ENCODE assay signal across 8 cellular contexts in genomic region chr22:32265882-32266767, GRCh38. TPM values are rescaled to one million over a fixed set of nuclear protein-coding genes. Genes with fewer than 3 reads are reported as not detected.
DNase-seq lines count a peak whose midpoint lies in the region; ATAC-seq and TF ChIP-seq lines count a peak whose summit lies in the region.

No MANE protein-coding gene starts in this region.

- H3K36me3 Mint-ChIP-seq in activated B cell treated with CpG ODN at 0.5 μM for 24 hours (ENCODE audit: low read depth): no peaks in the 10 kb centered on the region

- no peak for TF ChIP-seq CTCF in activated B cell treated with CpG ODN at 0.5 μM for 24 hours (IDR thresholded peaks at IDR 0.05)
- peak; percentile 87 for TF ChIP-seq CTCF in cardiac fibroblast (IDR thresholded peaks at IDR 0.05; ENCODE audit: low read depth, low read length)

- H3K4me3 Mint-ChIP-seq in activated B cell treated with CpG ODN at 0.5 μM for 24 hours: no peak overlapping the region

- no peak overlapping the region for H3K27ac Mint-ChIP-seq in activated B cell treated with CpG ODN at 0.5 μM for 24 hours

- CTCF ChIA-PET in activated B cell treated with CpG ODN at 0.5 μM for 24 hours (lab: Charles Lee): interaction anchor here (0.7 to 2.8 kb wide), 13 partner anchors 10 to 685 kb away, joined by 3 to 16 read pairs (median 4); no protein-coding TSS in a partner anchor

- intact Hi-C loops in Right ventricle myocardium superior (cut with DNase I): loop anchor here (5.0 to 10.0 kb wide), 2 partner anchors 161 to 289 kb away; no protein-coding TSS in a partner anchor
- intact Hi-C loops in Right ventricle myocardium inferior (cut with DNase I): loop anchor here (2.0 to 10.0 kb wide), 3 partner anchors 64 to 295 kb away; no protein-coding TSS in a partner anchor
- intact Hi-C loops in activated B cell treated with CpG ODN at 0.5 μM for 24 hours (cut with micrococcal nuclease): loop anchor here (1.0 to 10.0 kb wide), 4 partner anchors 163 to 601 kb away; partner anchors contain the start of gene PISD
- intact Hi-C loops in left colon (cut with DNase I, micrococcal nuclease): loop anchor here in 1 of 2 donors (5.0 kb wide), 1 partner anchor 289 kb away; no protein-coding TSS in a partner anchor

- peak; percentile 69 for DNase-seq in Right ventricle myocardium superior
- no peak for DNase-seq in Right ventricle myocardium inferior (ENCODE audit: missing footprints)
- DNase-seq in NCI-H2107 treated with DMSO at 0.1 percent for 48 hours (lab: John Stamatoyannopoulos, UW; ENCODE audit: unreplicated experiment): peak; percentile 38
- DNase-seq in activated B cell treated with CpG ODN at 0.5 μM for 24 hours: no peak
- DNase-seq in cardiac fibroblast (ENCODE audit: low read depth in 2 of 2): peak; percentile 78 to 81
- peak; percentile 47 to 72 for DNase-seq in left colon
- peak; percentile 67 to 71 for DNase-seq in stimulated activated CD4-positive, alpha-beta T cell treated with anti-CD3 and anti-CD28 coated beads, Interleukin-2, amount 100 ng/mL, for 48 hours

- H3K9me3 Mint-ChIP-seq in activated B cell treated with CpG ODN at 0.5 μM for 24 hours: no peaks in the 10 kb centered on the region

- ATAC-seq in Right ventricle myocardium superior (ENCODE audit: poor library complexity): peak; percentile 71
- no peak for ATAC-seq in Right ventricle myocardium inferior
- peak; percentile 42 for ATAC-seq in activated B cell treated with CpG ODN at 0.5 μM for 24 hours (ENCODE audit: low read depth)
- peak; percentile 85 for ATAC-seq in left colon
- no peak for ATAC-seq in GM21367 (IDR thresholded peaks at IDR 0.05; ENCODE audit: unreplicated experiment)

- POLR2A ChIA-PET in activated B cell treated with CpG ODN at 0.5 μM for 24 hours (lab: Charles Lee): no interaction called here

- H3K4me1 Mint-ChIP-seq in activated B cell treated with CpG ODN at 0.5 μM for 24 hours: no peaks in the 10 kb centered on the region

- H3K4me3 ChIP-seq in cardiac fibroblast (replicated peaks in 1 of 2; ENCODE audit: low read depth in 2 of 2, low read length in 2 of 2): no peak overlapping the region

- peaks cover 4% of the 10 kb centered on the region for H3K27me3 Mint-ChIP-seq in activated B cell treated with CpG ODN at 0.5 μM for 24 hours

RNA-seq across cellular contexts. Expression of gene SLC5A4, which starts 11.0 kb away (rescaled TPM):
- total RNA-seq in Right ventricle myocardium superior: not detected
- total RNA-seq in Right ventricle myocardium inferior: not detected
- total RNA-seq in activated B cell treated with CpG ODN at 0.5 μM for 24 hours: not detected in 2 replicates
- under 1 TPM in 1 of 2 donors, not detected in 1; 0.42 TPM for total RNA-seq in left colon

Comparison
In these comparisons a context has a peak if more than half of its experiments do, and no peak if none do; other contexts are left out.
1. ATAC-seq: peak in Right ventricle myocardium superior (single experiment), activated B cell treated with CpG ODN at 0.5 μM for 24 hours (single experiment) and left colon (single experiment); none in Right ventricle myocardium inferior (single experiment) and GM21367 (single experiment).
2. DNase-seq: peak in Right ventricle myocardium superior (single experiment), NCI-H2107 treated with DMSO at 0.1 percent for 48 hours (single experiment), cardiac fibroblast (2 of 2), left colon (2 of 2) and stimulated activated CD4-positive, alpha-beta T cell treated with anti-CD3 and anti-CD28 coated beads, Interleukin-2, amount 100 ng/mL, for 48 hours (2 of 2); none in Right ventricle myocardium inferior (single experiment) and activated B cell treated with CpG ODN at 0.5 μM for 24 hours (single experiment).